1 cellular context compared by ENCODE assay signal in genomic region chr13:59914556-59914955, GRCh38.
TF ChIP-seq lines count a peak whose summit lies in the region.

No MANE protein-coding gene starts in this region.

TF ChIP-seq in SK-N-SH treated with all-trans-retinoic acid at 6 μM for 48 hours, 23 proteins besides CTCF, POLR2A, EP300 and RAD21 (continued from another document):
- TF ChIP-seq CREB5 (CRISPR knock-in tag; IDR thresholded peaks at IDR 0.05; ENCODE audit: low read depth): no peak
- no peak for TF ChIP-seq ZNF70 (CRISPR knock-in tag; IDR thresholded peaks at IDR 0.05)
- no peak for TF ChIP-seq SNAI2 (CRISPR knock-in tag; IDR thresholded peaks at IDR 0.05)
- TF ChIP-seq TOX (CRISPR knock-in tag; IDR thresholded peaks at IDR 0.05; ENCODE audit: borderline replicate concordance): no peak
